In genomic region chr1:15833842-15834405, GRCh38 we compare ENCODE assay signal across 8 cellular contexts. TPM values are rescaled to one million over a fixed set of nuclear protein-coding genes. Genes with fewer than 3 reads are reported as not detected.
DNase-seq lines count a peak whose midpoint lies in the region.

No MANE protein-coding gene starts in this region.

- peak overlapping the region; percentile 92 for H3K4me3 ChIP-seq in adipocyte (ENCODE audit: low read length)
- peak overlapping the region; percentile 57 for H3K4me3 ChIP-seq in thymus (ENCODE audit: low read length)

- WGBS in thymus: 2% methylated on average over 10 of the region's 10 CpGs

- H3K27ac ChIP-seq in layer of hippocampus (ENCODE audit: low read depth, low read length) (peak overlapping the region; percentile 100), thymus (ENCODE audit: low read depth) (peak overlapping the region; percentile 100)

- H3K4me1 Mint-ChIP-seq in activated naive CD4-positive, alpha-beta T cell treated with anti-CD3 and anti-CD28 coated beads, Interleukin-2, amount 50 U/mL, for 24 hours: peaks cover 34% of the 10 kb centered on the region

- H3K36me3 Mint-ChIP-seq in activated naive CD4-positive, alpha-beta T cell treated with anti-CD3 and anti-CD28 coated beads, Interleukin-2, amount 50 U/mL, for 24 hours: peaks cover 4% of the 10 kb centered on the region

- H3K4me3 Mint-ChIP-seq in activated naive CD4-positive, alpha-beta T cell treated with anti-CD3 and anti-CD28 coated beads, Interleukin-2, amount 50 U/mL, for 24 hours: peak overlapping the region; percentile 95

- no peaks in the 10 kb centered on the region for H3K9me3 ChIP-seq in adipocyte (ENCODE audit: control insufficient read depth, low read length)
- H3K9me3 ChIP-seq in thymus (ENCODE audit: control insufficient read depth): no peaks in the 10 kb centered on the region

- H3K9ac ChIP-seq in adipocyte (ENCODE audit: low read length): peak overlapping the region; percentile 98

- no peaks in the 10 kb centered on the region for H3K9me3 Mint-ChIP-seq in activated naive CD4-positive, alpha-beta T cell treated with anti-CD3 and anti-CD28 coated beads, Interleukin-2, amount 50 U/mL, for 24 hours

- H3K27ac Mint-ChIP-seq in activated naive CD4-positive, alpha-beta T cell treated with anti-CD3 and anti-CD28 coated beads, Interleukin-2, amount 50 U/mL, for 24 hours: peak overlapping the region; percentile 97

- H3K36me3 ChIP-seq in adipocyte (ENCODE audit: control insufficient read depth, insufficient read depth, low read length, severe bottlenecking): no peaks in the 10 kb centered on the region
- no peaks in the 10 kb centered on the region for H3K36me3 ChIP-seq in thymus (ENCODE audit: control insufficient read depth, insufficient read depth)

- DNase-seq in activated naive CD4-positive, alpha-beta T cell treated with anti-CD3 and anti-CD28 coated beads, Interleukin-2, amount 50 U/mL, for 16 hours: no peak
- DNase-seq in adipocyte (ENCODE audit: low read depth): peak; percentile 38
- DNase-seq in mesenteric fat pad (ENCODE audit: low spot score): no peak
- DNase-seq in stimulated activated CD4-positive, alpha-beta T cell treated with anti-CD3 and anti-CD28 coated beads, Interleukin-4, amount 100 ng/mL, for 1 hour: no peak
- DNase-seq in NCI-H1694 treated with DMSO at 0.1 percent for 48 hours (lab: John Stamatoyannopoulos, UW): no peak

- H3K27me3 Mint-ChIP-seq in activated naive CD4-positive, alpha-beta T cell treated with anti-CD3 and anti-CD28 coated beads, Interleukin-2, amount 50 U/mL, for 24 hours: no peaks in the 10 kb centered on the region

- H3K4me1 ChIP-seq in adipocyte (ENCODE audit: control insufficient read depth, insufficient read depth, low read length): peaks cover 20% of the 10 kb centered on the region
- peaks cover 12% of the 10 kb centered on the region for H3K4me1 ChIP-seq in thymus (ENCODE audit: control insufficient read depth, insufficient read depth, low read length)

- H3K27me3 ChIP-seq in adipocyte (replicated peaks; ENCODE audit: control insufficient read depth, insufficient read depth, low read length): no peaks in the 10 kb centered on the region
- no peaks in the 10 kb centered on the region for H3K27me3 ChIP-seq in layer of hippocampus (ENCODE audit: control insufficient read depth, insufficient read depth, low read length)
- H3K27me3 ChIP-seq in thymus (ENCODE audit: control insufficient read depth, insufficient read depth): no peaks in the 10 kb centered on the region

RNA-seq across cellular contexts. Expression of gene SPEN, which starts 13.6 kb away (rescaled TPM):
- 11.4 TPM for polyA plus RNA-seq in thymus
- 92.0 TPM for total RNA-seq in mesenteric fat pad

RNA-seq across cellular contexts. Expression of gene UQCRHL, which starts 26.5 kb away (rescaled TPM):
- 4.0 TPM for polyA plus RNA-seq in thymus
- total RNA-seq in mesenteric fat pad: 1.3 TPM
